In genomic region chr1:193486671-193487229, GRCh38 we compare ENCODE assay signal across 13 cellular contexts.
DNase-seq lines count a peak whose midpoint lies in the region; ATAC-seq and TF ChIP-seq lines count a peak whose summit lies in the region.
"Had no signal": no experiment of that assay in that cellular context is flagged by ENCODE, and none has a peak within 500 bp of the region (broad histone marks: within the 10 kb centered on the region; RNA-seq: fewer than 3 reads in every experiment).

No MANE protein-coding gene starts in this region.

- no peak overlapping the region for H2BK120ac ChIP-seq in H9 (ENCODE audit: low read depth, low read length, poor library complexity, severe bottlenecking)

- no peak overlapping the region for H4K5ac ChIP-seq in H9 (ENCODE audit: insufficient read length, low read depth, low read length)

- H3K14ac ChIP-seq in H9 (ENCODE audit: insufficient read depth, low read length) = no peak overlapping the region

- H2AFZ ChIP-seq in ACC112 (ENCODE audit: low read length, unreplicated experiment) (peak overlapping the region; percentile 0), OCI-LY7 (ENCODE audit: low read length) (peak overlapping the region; percentile 77), H9 (ENCODE audit: low read length) (no peak overlapping the region)

- no peak overlapping the region for H2BK15ac ChIP-seq in H9 (ENCODE audit: low read depth, low read length)

- H3K36me3 Mint-ChIP-seq in H9 (ENCODE audit: insufficient read depth in 1 of 3, low read depth in 3 of 3) = 0 out of 7 replicates have a peak, but pooled peaks cover 0 to 4% (median 0%) of the 10 kb centered on the region in 3 experiments

- DNase-seq in OCI-LY7 (ENCODE audit: low spot score) (peak; percentile 30), epithelial cell of prostate (ENCODE audit: low read depth, low spot score) (no peak), SIG-M5 (lab: John Stamatoyannopoulos, UW) (no peak), superior temporal gyrus (ENCODE audit: extremely low spot score) (no peak), aorta (no peak), H9 (no peak)
- DNase-seq: colonic mucosa, left ventricle myocardium superior, NCI-H2171 treated with DMSO at 0.1 percent for 48 hours, nucleus accumbens had no signal

- H3K27me3 ChIP-seq in ACC112 (ENCODE audit: insufficient read depth, low read length) = no peaks in the 10 kb centered on the region
- no peaks in the 10 kb centered on the region for H3K27me3 ChIP-seq in aorta (ENCODE audit: control insufficient read depth in 1 of 2, insufficient read depth in 2 of 2, low read length in 1 of 2)
- no peaks in the 10 kb centered on the region for H3K27me3 ChIP-seq in H9 (ENCODE audit: insufficient read depth, low read length)
- H3K27me3 ChIP-seq: BLaER1 treated with 17β-estradiol and CSF1 and Interleukin-3, amounts not matched to agents 10 nM and 100 nM; colonic mucosa had no signal

- CTCF ChIA-PET in OCI-LY7 (lab: Charles Lee; ENCODE audit: unreplicated experiment) = no interaction called here

- no peak overlapping the region for H2BK20ac ChIP-seq in H9 (ENCODE audit: low read depth, low read length, poor library complexity, severe bottlenecking)

- no peaks in the 10 kb centered on the region for H4K20me1 ChIP-seq in OCI-LY7 (ENCODE audit: insufficient read depth, low read length)
- no peaks in the 10 kb centered on the region for H4K20me1 ChIP-seq in H9 (ENCODE audit: control insufficient read depth, insufficient read depth, insufficient read length)
- H4K20me1 ChIP-seq: BLaER1 treated with 17β-estradiol and CSF1 and Interleukin-3, amounts not matched to agents 10 nM and 100 nM had no signal

- intact Hi-C loops in OCI-LY7 (cut with micrococcal nuclease; ENCODE audit: unreplicated experiment) = no loop called here
- intact Hi-C loops in aorta (cut with DNase I) = no loop called here

- no peak overlapping the region for H3K9ac ChIP-seq in H9 (ENCODE audit: extremely low read depth, insufficient read length, low read length)
- H3K9ac ChIP-seq: BLaER1 treated with 17β-estradiol and CSF1 and Interleukin-3, amounts not matched to agents 10 nM and 100 nM had no signal

- no peak overlapping the region for H3K23ac ChIP-seq in H9 (ENCODE audit: insufficient read length, low read depth, low read length)

- H3K36me3 ChIP-seq in ACC112 (ENCODE audit: insufficient read depth, low read length) (no peaks in the 10 kb centered on the region), OCI-LY7 (ENCODE audit: insufficient read depth, low read length) (no peaks in the 10 kb centered on the region), aorta (ENCODE audit: control insufficient read depth in 1 of 2, insufficient read depth in 2 of 2, low read length in 1 of 2) (no peaks in the 10 kb centered on the region)
- H3K36me3 ChIP-seq: BLaER1 treated with 17β-estradiol and CSF1 and Interleukin-3, amounts not matched to agents 10 nM and 100 nM; colonic mucosa had no signal

- H2BK5ac ChIP-seq in H9 (ENCODE audit: insufficient read length, low read length) = no peak overlapping the region

- POLR2A ChIA-PET in OCI-LY7 (lab: Charles Lee) = interaction anchor here (0.8 to 1.7 kb wide), 7 partner anchors 10 to 108 kb away, joined by 3 to 4 read pairs (median 3); no protein-coding TSS in a partner anchor

- no peaks in the 10 kb centered on the region for H3K9me2 ChIP-seq in OCI-LY7 (ENCODE audit: insufficient read depth, low read length)

- no TSS peak for BruUV-seq in OCI-LY7 (replicated peaks; lab: Mats Ljungman, UMichigan)

- 0 out of 4 replicates have a peak, but pooled peaks cover 0 to 3% of the 10 kb centered on the region in 2 experiments for H3K4me1 Mint-ChIP-seq in H9

- H3K4me1 ChIP-seq in ACC112 (ENCODE audit: control insufficient read depth, insufficient read depth, low read length, unreplicated experiment) (no peaks in the 10 kb centered on the region), OCI-LY7 (ENCODE audit: insufficient read depth, low read length, poor library complexity, severe bottlenecking) (peaks cover 9% of the 10 kb centered on the region), aorta (ENCODE audit: control insufficient read depth in 1 of 2, insufficient read depth in 2 of 2, low read length in 2 of 2) (no peaks in the 10 kb centered on the region), H9 (ENCODE audit: insufficient read depth, low read length) (no peaks in the 10 kb centered on the region)
- H3K4me1 ChIP-seq: BLaER1 treated with 17β-estradiol and CSF1 and Interleukin-3, amounts not matched to agents 10 nM and 100 nM; colonic mucosa had no signal

- H3K27ac ChIP-seq in ACC112 (ENCODE audit: low read depth, low read length) = no peak overlapping the region
- no peak overlapping the region for H3K27ac ChIP-seq in OCI-LY7 (ENCODE audit: low read depth, low read length, poor library complexity, severe bottlenecking)
- peak overlapping the region; percentile 46 for H3K27ac ChIP-seq in epithelial cell of prostate
- no peak overlapping the region for H3K27ac ChIP-seq in aorta (ENCODE audit: low read depth in 1 of 2, low read length in 2 of 2)
- no peak overlapping the region for H3K27ac ChIP-seq in H9 (ENCODE audit: insufficient read length, low read depth, low read length)
- H3K27ac ChIP-seq: BLaER1 treated with 17β-estradiol and CSF1 and Interleukin-3, amounts not matched to agents 10 nM and 100 nM; colonic mucosa had no signal

- H3K9me3 Mint-ChIP-seq in H9 = peaks cover 0 to 2% of the 10 kb centered on the region in 2 experiments; a peak in 2 of 5 replicates

- H3K4me2 ChIP-seq in OCI-LY7 (ENCODE audit: low read length) (peak overlapping the region; percentile 22; the same call in 1 of the 2 replicates), H9 (ENCODE audit: insufficient read depth, insufficient read length, low read length) (no peak overlapping the region)
- H3K4me2 ChIP-seq: BLaER1 treated with 17β-estradiol and CSF1 and Interleukin-3, amounts not matched to agents 10 nM and 100 nM had no signal

- no peak overlapping the region for H2AK5ac ChIP-seq in H9 (ENCODE audit: insufficient read length, low read length)

- H3K79me1 ChIP-seq in H9 (ENCODE audit: insufficient read depth, low read depth, low read length, poor library complexity, severe bottlenecking) = no peaks in the 10 kb centered on the region

- no peak overlapping the region for H4K8ac ChIP-seq in H9 (replicated peaks; ENCODE audit: insufficient read length, low read depth, low read length)

- peak overlapping the region in 1 of 3 experiments; percentile 30; a peak in 2 of 7 replicates for H3K27ac Mint-ChIP-seq in H9

- no peak overlapping the region for H3K4me3 Mint-ChIP-seq in H9

- no peaks in the 10 kb centered on the region for H3K27me3 Mint-ChIP-seq in H9 (ENCODE audit: low read depth)

- no peak overlapping the region for H3T11ph ChIP-seq in H9 (ENCODE audit: low read length)

- H3K4ac ChIP-seq in H9 (ENCODE audit: low read depth, low read length) = no peak overlapping the region

- H3K4me3 ChIP-seq in ACC112 (ENCODE audit: low read depth, low read length) (no peak overlapping the region), OCI-LY7 (ENCODE audit: low read depth, low read length, poor library complexity, severe bottlenecking) (no peak overlapping the region), aorta (ENCODE audit: low read length in 2 of 2) (no peak overlapping the region)
- H3K4me3 ChIP-seq: BLaER1 treated with 17β-estradiol and CSF1 and Interleukin-3, amounts not matched to agents 10 nM and 100 nM; colonic mucosa had no signal

- H3K79me2 ChIP-seq in ACC112 (ENCODE audit: control insufficient read depth, insufficient read depth, low read length, unreplicated experiment) (no peaks in the 10 kb centered on the region), OCI-LY7 (ENCODE audit: insufficient read depth, low read depth, low read length) (no peaks in the 10 kb centered on the region), H9 (ENCODE audit: insufficient read depth, low read length) (no peaks in the 10 kb centered on the region)

- H3K18ac ChIP-seq in H9 (ENCODE audit: insufficient read length, low read depth, low read length) = no peak overlapping the region

- no peaks in the 10 kb centered on the region for H3K23me2 ChIP-seq in H9 (ENCODE audit: insufficient read length, low read depth, low read length, poor library complexity, severe bottlenecking)

- no peak for TF ChIP-seq CTCF in OCI-LY7 (conservative IDR thresholded peaks at IDR 0.05; ENCODE audit: low read length)
- TF ChIP-seq CTCF in H9 (conservative IDR thresholded peaks at IDR 0.05) = no peak

- H3K9me3 ChIP-seq in OCI-LY7 (ENCODE audit: low read length) (peaks cover 10% of the 10 kb centered on the region; the same call in 1 of the 2 replicates), aorta (ENCODE audit: control insufficient read depth, low read length) (peaks cover under 1% of the 10 kb centered on the region), H9 (ENCODE audit: control insufficient read depth, low read depth, low read length) (no peaks in the 10 kb centered on the region)
- H3K9me3 ChIP-seq: colonic mucosa had no signal

- H4K91ac ChIP-seq in H9 (ENCODE audit: insufficient read length, low read depth, low read length) = no peak overlapping the region

- no peak overlapping the region for H2BK12ac ChIP-seq in H9 (ENCODE audit: insufficient read length, low read depth, low read length)

- 50 to 67% methylated on average over 1 of the region's 1 CpG for WGBS in aorta, 2 donors
- WGBS in H9 (ENCODE audit: extremely low coverage, insufficient read length, low lambda C conversion rate) = no CpG with 5 or more reads among the region's 1 CpG

- H3K56ac ChIP-seq in H9 (ENCODE audit: insufficient read length, low read depth, low read length) = no peak overlapping the region

- peak; percentile 43 for ATAC-seq in GM19035 (IDR thresholded peaks at IDR 0.05; ENCODE audit: unreplicated experiment)
- no peak for ATAC-seq in aorta (ENCODE audit: low FRiP score)
- ATAC-seq: left ventricle myocardium superior had no signal
